Comparison of ENCODE assay signal across 9 cellular contexts in genomic region chr17:4101127-4101798, GRCh38. TPM values are rescaled to one million over a fixed set of nuclear protein-coding genes. Genes with fewer than 3 reads are reported as not detected.
DNase-seq lines count a peak whose midpoint lies in the region; ATAC-seq, FAIRE-seq and TF ChIP-seq lines count a peak whose summit lies in the region.
"Had no signal": no experiment of that assay in that cellular context is flagged by ENCODE, and none has a peak within 500 bp of the region (broad histone marks: within the 10 kb centered on the region; RNA-seq: fewer than 3 reads in every experiment).

No MANE protein-coding gene starts in this region.

- POLR2A ChIA-PET in GM12878 (lab: Charles Lee), result interaction anchor here (0.6 kb wide), 1 partner anchor 556 kb away, joined by 4 read pairs; no protein-coding TSS in a partner anchor

- H3K4me1 ChIP-seq in GM12878 (ENCODE audit: control insufficient read depth, insufficient read depth, low read length) (peaks cover 6% of the 10 kb centered on the region), right lobe of liver (peaks cover 0 to 17% (median 2%) of the 10 kb centered on the region in 4 donors), tibial nerve (no peaks in the 10 kb centered on the region)

- H4K20me1 ChIP-seq in GM12878 (ENCODE audit: control insufficient read depth, insufficient read depth), result no peaks in the 10 kb centered on the region
- H4K20me1 ChIP-seq: BLaER1 had no signal

- 20% methylated on average over 12 of the region's 12 CpGs for WGBS in GM12878 (ENCODE audit: insufficient coverage, insufficient replicate concordance, low lambda C conversion rate, missing lambda C conversion rate)
- 48% methylated on average over 11 of the region's 12 CpGs for WGBS in right lobe of liver (ENCODE audit: insufficient coverage, low coverage, low lambda C conversion rate, missing lambda C conversion rate)
- 64 to 67% methylated on average over 12 of the region's 12 CpGs for WGBS in tibial nerve, 2 donors

- CTCF ChIA-PET in GM12878 (lab: Yijun Ruan, JAX), result interaction anchor here (1.3 kb wide), 1 partner anchor 66 kb away, joined by 3 read pairs; no protein-coding TSS in a partner anchor

- peak overlapping the region; percentile 43 for H3K9ac ChIP-seq in GM12878 (ENCODE audit: control insufficient read depth, insufficient read depth, low read length)
- H3K9ac ChIP-seq: BLaER1 had no signal

- intact Hi-C loops in GM12878 (cut with micrococcal nuclease; ENCODE audit: unreplicated experiment), result no loop called here
- intact Hi-C loops in right lobe of liver (cut with DNase I), result no loop called here

- RAD21 ChIA-PET in GM12878 (lab: Charles Lee; ENCODE audit: unreplicated experiment), result interaction anchor here (0.8 kb wide), 1 partner anchor 15 kb away, joined by 3 read pairs; no protein-coding TSS in a partner anchor

- DNase-seq in activated T-cell treated with anti-CD3 and anti-CD28 coated beads, Interleukin-2, amount 50 U/mL, for 4 hours, result no peak
- DNase-seq in activated T-cell treated with anti-CD3 and anti-CD28 coated beads, Interleukin-2, amount 50 U/mL, for 1 hour, result no peak
- peak; percentile 20 for DNase-seq in GM12878 (ENCODE audit: low read depth, low spot score)
- DNase-seq in right lobe of liver, result no peak
- DNase-seq in tibial nerve (ENCODE audit: low spot score in 2 of 2), result no peak
- no peak for DNase-seq in NCI-H146 treated with DMSO at 0.1 percent for 48 hours (lab: John Stamatoyannopoulos, UW; ENCODE audit: unreplicated experiment)
- DNase-seq in hippocampal formation (lab: John Stamatoyannopoulos, UW), result no peak

- no peak for TF ChIP-seq RAD21 in GM12878 (IDR thresholded peaks at IDR 0.05; ENCODE audit: insufficient read depth, low read depth, low read length)

- H3K36me3 ChIP-seq in GM12878 (ENCODE audit: control insufficient read depth in 2 of 2, insufficient read depth in 2 of 2, low read length in 1 of 2), result peaks cover 6 to 16% of the 10 kb centered on the region in 2 experiments
- H3K36me3 ChIP-seq in right lobe of liver, result peaks cover 3 to 64% (median 14%) of the 10 kb centered on the region in 4 donors
- H3K36me3 ChIP-seq in tibial nerve, result peaks cover 0 to 84% (median 12%) of the 10 kb centered on the region in 3 donors

- peak; percentile 77 for FAIRE-seq in GM12878 (lab: Jason Lieb, UNC)

- H3K4me3 Mint-ChIP-seq in activated T-cell treated with anti-CD3 and anti-CD28 coated beads, Interleukin-2, amount 50 U/mL, for 4 hours, result no peak overlapping the region

- SMC1A ChIA-PET in GM12878 (lab: Charles Lee; ENCODE audit: uncharacterized antibody, unreplicated experiment), result interaction anchor here (1.2 to 1.5 kb wide), 2 partner anchors 18 to 27 kb away, joined by 4 read pairs; no protein-coding TSS in a partner anchor

- ATAC-seq in activated T-cell treated with anti-CD3 and anti-CD28 coated beads, Interleukin-2, amount 50 U/mL, for 4 hours, result peak; percentile 34 to 48
- peak; percentile 47; the same call in 2 of the 3 replicates for ATAC-seq in GM12878
- ATAC-seq in right lobe of liver, result peak; percentile 65 to 74 (median 70)
- ATAC-seq in HG03432 (IDR thresholded peaks at IDR 0.05; ENCODE audit: unreplicated experiment), result no peak

- H3K9me3 ChIP-seq in GM12878 (replicated peaks; ENCODE audit: control insufficient read depth, insufficient read depth, low read length), result no peaks in the 10 kb centered on the region
- no peaks in the 10 kb centered on the region for H3K9me3 ChIP-seq in right lobe of liver
- no peaks in the 10 kb centered on the region for H3K9me3 ChIP-seq in tibial nerve
- H3K9me3 ChIP-seq: BLaER1 had no signal

- no peak for TF ChIP-seq EP300 in GM12878 (IDR thresholded peaks at IDR 0.05; ENCODE audit: borderline replicate concordance in 1 of 2, control insufficient read depth in 1 of 2, low read depth in 2 of 2, low read length in 2 of 2)
- TF ChIP-seq EP300 in tibial nerve (IDR thresholded peaks at IDR 0.05), result peak in 1 of 2 donors; percentile 39

- TF ChIP-seq POLR2A in GM12878 (IDR thresholded peaks at IDR 0.05; ENCODE audit: low read depth, low read length) (no peak), right lobe of liver (IDR thresholded peaks at IDR 0.05) (no peak), tibial nerve (IDR thresholded peaks at IDR 0.05) (no peak)

- in situ Hi-C loops in GM12878 (cut with MboI), result no loop called here

- no peaks in the 10 kb centered on the region for H3K27me3 ChIP-seq in GM12878 (replicated peaks in 1 of 2; ENCODE audit: control insufficient read depth in 2 of 2, insufficient read depth in 2 of 2, low read length in 1 of 2)
- H3K27me3 ChIP-seq in right lobe of liver, result no peaks in the 10 kb centered on the region
- H3K27me3 ChIP-seq in tibial nerve, result no peaks in the 10 kb centered on the region
- H3K27me3 ChIP-seq: BLaER1 had no signal

- peak overlapping the region; percentile 56 for H2AFZ ChIP-seq in GM12878 (ENCODE audit: control insufficient read depth, low read depth, low read length)

- H3K4me3 ChIP-seq in GM12878, result no peak overlapping the region
- H3K4me3 ChIP-seq in right lobe of liver, result no peak overlapping the region
- H3K4me3 ChIP-seq in tibial nerve, result no peak overlapping the region
- H3K4me3 ChIP-seq: BLaER1 had no signal

- H3K27me3 Mint-ChIP-seq in activated T-cell treated with anti-CD3 and anti-CD28 coated beads, Interleukin-2, amount 50 U/mL, for 4 hours (ENCODE audit: low read depth), result no peaks in the 10 kb centered on the region

- H3K27ac ChIP-seq in GM12878 (ENCODE audit: control insufficient read depth, insufficient read depth) (peak overlapping the region; percentile 80), right lobe of liver (peak overlapping the region; percentile 11 to 59 (median 51)), tibial nerve (peak overlapping the region in 3 of 4 donors; percentile 43 to 70 (median 53))
- H3K27ac ChIP-seq: BLaER1 had no signal

- no peaks in the 10 kb centered on the region for H3K9me3 Mint-ChIP-seq in activated T-cell treated with anti-CD3 and anti-CD28 coated beads, Interleukin-2, amount 50 U/mL, for 4 hours

- H3K79me2 ChIP-seq in GM12878 (ENCODE audit: control insufficient read depth, insufficient read depth, low read length), result no peaks in the 10 kb centered on the region

- peaks cover 11% of the 10 kb centered on the region for H3K4me1 Mint-ChIP-seq in activated T-cell treated with anti-CD3 and anti-CD28 coated beads, Interleukin-2, amount 50 U/mL, for 4 hours (ENCODE audit: low read depth)

- BruUV-seq in GM12878 (replicated peaks; lab: Mats Ljungman, UMichigan), result no TSS peak

- TF ChIP-seq CTCF in GM12878 (IDR thresholded peaks at IDR 0.05 in 2 of 3, conservative IDR thresholded peaks at IDR 0.05 in 1 of 3; ENCODE audit: control insufficient read depth in 2 of 3, extremely low read depth in 1 of 3, insufficient read depth in 1 of 3, low read depth in 3 of 3, low read length in 3 of 3) (no peak), right lobe of liver (IDR thresholded peaks at IDR 0.05) (no peak), tibial nerve (IDR thresholded peaks at IDR 0.05) (no peak)

- H3K36me3 Mint-ChIP-seq in activated T-cell treated with anti-CD3 and anti-CD28 coated beads, Interleukin-2, amount 50 U/mL, for 4 hours (ENCODE audit: insufficient read depth), result peaks cover 34% of the 10 kb centered on the region

- 0 out of 2 replicates have a peak overlapping the region, but pooled peaks have one; percentile 5 for H3K4me2 ChIP-seq in GM12878 (ENCODE audit: control insufficient read depth, insufficient read depth)
- H3K4me2 ChIP-seq: BLaER1 had no signal

TF ChIP-seq in GM12878, 131 proteins besides CTCF, POLR2A, EP300 and RAD21 (continues in another document):
- TF ChIP-seq HCFC1 (IDR thresholded peaks at IDR 0.05; ENCODE audit: low read length), result no peak

RNA-seq across cellular contexts. Expression of gene ZZEF1, which starts 41.6 kb away (rescaled TPM):
- total RNA-seq in activated T-cell treated with anti-CD3 and anti-CD28 coated beads, Interleukin-2, amount 50 U/mL, for 4 hours, result 10 to 100 TPM; 32.5 to 35.5 (median 34.6) TPM
- 178 and 196 TPM in 2 replicates for total RNA-seq in GM12878 (2013; cell fraction: nucleolus; rRNA removed)
- total RNA-seq in GM12878 (2014; rRNA removed) (26.8 and 30.8 TPM in 2 replicates), GM12878 (2014; rRNA removed; fragmentation: Illumina TruSeq; extraction: Trizol) (16.8 and 19.0 TPM in 2 replicates), GM12878 (2021) (29.3 and 34.3 TPM in 2 replicates), right lobe of liver (10 to 100 TPM; 17.1 to 24.9 (median 21.0) TPM), tibial nerve (10 to 100 TPM; 67.1 to 93.9 (median 73.6) TPM)
- 13.0 TPM for polyA plus RNA-seq in GM12878 (2011; ENCODE audit: low read depth)
- polyA plus RNA-seq in GM12878 (2011; rRNA removed) (16.2 and 21.3 TPM in 2 replicates), GM12878 (2014; fragmentation: Illumina TruSeq; extraction: Trizol) (20.1 and 22.7 TPM in 2 replicates), GM12878 (2014; fragmentation: Nextera tagmentation; extraction: Ambion mirVana) (1 to 10 TPM in 1 of 2 experiments, under 1 TPM in 1; 0.88 to 1.1 TPM), GM12878 (2014; rRNA removed) (18.7 and 19.3 TPM in 2 replicates), GM12878 (2016; fragmentation: Nextera tagmentation; extraction: Ambion mirVana) (1 to 10 TPM; 6.5 to 6.8 TPM)
- 16.1 and 18.3 TPM in 2 replicates for polyA plus RNA-seq in GM12878 (2011; cell fraction: cytosol; rRNA removed)
- 58.9 and 71.6 TPM in 2 replicates for polyA plus RNA-seq in GM12878 (2011; cell fraction: nucleus; rRNA removed)
- 15.5 and 16.4 TPM in 2 replicates for polyA plus RNA-seq in GM12878 (2012)
- 69.6 and 77.8 TPM in 2 replicates for polyA minus RNA-seq in GM12878 (2011; rRNA and poly(A)+ RNA removed)
- polyA minus RNA-seq in GM12878 (2011; cell fraction: cytosol; rRNA and poly(A)+ RNA removed), result 18.0 and 25.4 TPM in 2 replicates
- 58.6 and 99.3 TPM in 2 replicates for polyA minus RNA-seq in GM12878 (2011; cell fraction: nucleus; rRNA and poly(A)+ RNA removed)

RNA-seq across cellular contexts. Expression of gene CYB5D2, which starts 41.7 kb away (rescaled TPM):
- total RNA-seq in activated T-cell treated with anti-CD3 and anti-CD28 coated beads, Interleukin-2, amount 50 U/mL, for 4 hours, result 1 to 10 TPM; 5.2 to 6.0 (median 5.2) TPM
- total RNA-seq in GM12878 (2013; cell fraction: nucleolus; rRNA removed), result 4.4 and 5.6 TPM in 2 replicates
- total RNA-seq in GM12878 (2014; rRNA removed), result 14.9 and 16.9 TPM in 2 replicates
- total RNA-seq in GM12878 (2014; rRNA removed; fragmentation: Illumina TruSeq; extraction: Trizol), result 10.7 and 11.7 TPM in 2 replicates
- 8.5 and 9.6 TPM in 2 replicates for total RNA-seq in GM12878 (2021)
- polyA plus RNA-seq in GM12878 (2011; ENCODE audit: low read depth), result 5.9 TPM
- 6.3 and 10.7 TPM in 2 replicates for polyA plus RNA-seq in GM12878 (2011; rRNA removed)
- polyA plus RNA-seq in GM12878 (2011; cell fraction: cytosol; rRNA removed), result 19.2 and 23.4 TPM in 2 replicates
- polyA plus RNA-seq in GM12878 (2011; cell fraction: nucleus; rRNA removed), result 7.1 and 8.6 TPM in 2 replicates
- 10.3 and 11.5 TPM in 2 replicates for polyA plus RNA-seq in GM12878 (2012)
- polyA plus RNA-seq in GM12878 (2014; fragmentation: Illumina TruSeq; extraction: Trizol), result 7.4 and 11.0 TPM in 2 replicates
- polyA plus RNA-seq in GM12878 (2014; fragmentation: Nextera tagmentation; extraction: Ambion mirVana), result 1 to 10 TPM; 3.9 to 4.1 TPM
- polyA plus RNA-seq in GM12878 (2014; rRNA removed), result 13.3 and 16.0 TPM in 2 replicates
- polyA plus RNA-seq in GM12878 (2016; fragmentation: Nextera tagmentation; extraction: Ambion mirVana), result 10 to 100 TPM; 11.0 to 12.2 TPM
- polyA minus RNA-seq in GM12878 (2011; rRNA and poly(A)+ RNA removed), result 6.4 and 17.8 TPM in 2 replicates
- 3.9 and 5.0 TPM in 2 replicates for polyA minus RNA-seq in GM12878 (2011; cell fraction: cytosol; rRNA and poly(A)+ RNA removed)
- polyA minus RNA-seq in GM12878 (2011; cell fraction: nucleus; rRNA and poly(A)+ RNA removed), result 3.3 and 4.8 TPM in 2 replicates
- total RNA-seq in right lobe of liver, result 10 to 100 TPM; 10.4 to 22.8 (median 14.8) TPM
- total RNA-seq in tibial nerve, result 10 to 100 TPM; 30.6 to 69.5 (median 59.5) TPM
